30 cellular contexts compared by ENCODE assay signal in genomic region chr3:117068301-117068700, GRCh38.
"Had no signal": no experiment of that assay in that cellular context is flagged by ENCODE, and none has a peak within 500 bp of the region (broad histone marks: within the 10 kb centered on the region; RNA-seq: fewer than 3 reads in every experiment).

No MANE protein-coding gene starts in this region.

- H3K27me3 ChIP-seq: ascending aorta, cardiac muscle cell had no signal

- H3K9me3 ChIP-seq: ascending aorta had no signal

- FAIRE-seq: bronchial epithelial cell, TTC549 had no signal

- H3K27ac ChIP-seq: ascending aorta, cardiac muscle cell, VCaP had no signal

- H3K4me3 ChIP-seq: ascending aorta, cardiac muscle cell had no signal

- H3K36me3 ChIP-seq: ascending aorta, cardiac muscle cell had no signal

- H3K4me1 ChIP-seq: ascending aorta had no signal

- DNase-seq: activated B cell treated with CpG ODN at 0.5 μM for 24 hours; activated CD4-positive, alpha-beta memory T cell treated with anti-CD3 and anti-CD28 coated beads for 36 hours; activated CD4-positive, alpha-beta T cell treated with anti-CD3 and anti-CD28 coated beads for 4 hours; activated CD4-positive, alpha-beta T cell treated with anti-CD3 and anti-CD28 coated beads, Interleukin-2, amount 10 ng/mL, durations not matched to agents 24 days and 14 days; activated CD4-positive, alpha-beta T cell treated with anti-CD3 and anti-CD28 coated beads, Interleukin-2, amount 50 U/mL, for 1 hour; activated CD4-positive, alpha-beta T cell treated with anti-CD3 and anti-CD28 coated beads, Interleukin-2, amount 50 U/mL, for 4 hours; activated CD4-positive, CD25-positive, alpha-beta regulatory T cell treated with anti-CD3 and anti-CD28 coated beads, Interleukin-2, amount 50 U/mL, for 72 hours; activated CD8-positive, alpha-beta memory T cell treated with anti-CD3 and anti-CD28 coated beads for 24 hours; activated CD8-positive, alpha-beta memory T cell treated with anti-CD3 and anti-CD28 coated beads, Interleukin-2, amount 10 ng/mL, durations not matched to agents 7 days and 5 days; activated CD8-positive, alpha-beta memory T cell treated with anti-CD3 and anti-CD28 coated beads, Interleukin-2, amount 50 U/mL, for 48 hours; activated CD8-positive, alpha-beta T cell treated with anti-CD3 and anti-CD28 coated beads, Interleukin-2, amount 10 ng/mL, durations not matched to agents 7 days and 5 days; activated effector memory CD4-positive, alpha-beta T cell treated with Interleukin-2 at 50 U/mL for 16 hours; activated gamma-delta T cell; activated naive CD4-positive, alpha-beta T cell treated with anti-CD3 and anti-CD28 coated beads, Interleukin-2, amount 10 ng/mL, durations not matched to agents 7 days and 5 days; activated naive CD4-positive, alpha-beta T cell treated with Interleukin-2 at 50 U/mL for 16 hours; activated naive CD8-positive, alpha-beta T cell treated with anti-CD3 and anti-CD28 coated beads, Interleukin-2, amount 10 ng/mL, durations not matched to agents 7 days and 5 days; activated naive CD8-positive, alpha-beta T cell treated with anti-CD3 and anti-CD28 coated beads, Interleukin-2, amount 50 U/mL, for 24 hours; activated T-cell treated with anti-CD3 and anti-CD28 coated beads, Interleukin-2, amount 50 U/mL, for 24 hours; activated T-cell treated with anti-CD3 and anti-CD28 coated beads, Interleukin-2, amount 50 U/mL, for 48 hours; amygdala; anterior cingulate cortex; caudate nucleus; cerebellar nuclear complex; T-helper 2 cell; T-helper 9 cell had no signal
